In genomic region chr10:69741671-69742355, GRCh38 we compare ENCODE assay signal across 25 cellular contexts.
"Had no signal": no experiment of that assay in that cellular context is flagged by ENCODE, and none has a peak within 500 bp of the region (broad histone marks: within the 10 kb centered on the region; RNA-seq: fewer than 3 reads in every experiment).

No MANE protein-coding gene starts in this region.

- H3K27ac ChIP-seq: colonic mucosa, coronary artery, dorsolateral prefrontal cortex, epithelial cell of prostate, esophagus muscularis mucosa, esophagus squamous epithelium, foreskin keratinocyte, gastrocnemius medialis, gastroesophageal sphincter, heart left ventricle, heart right ventricle had no signal

- H3K9me3 ChIP-seq: colonic mucosa, esophagus muscularis mucosa, esophagus squamous epithelium, gastrocnemius medialis, gastroesophageal sphincter, heart left ventricle, heart right ventricle had no signal

- DNase-seq: colonic mucosa; cortex of kidney; dermis blood vessel endothelial cell; dorsolateral prefrontal cortex; effector CD4-positive, alpha-beta T cell; effector CD8-positive, alpha-beta T cell; effector memory CD4-positive, alpha-beta T cell; effector memory CD8-positive, alpha-beta T cell; endodermal cell; erythroblast; esophagus squamous epithelium; foreskin fibroblast; foreskin keratinocyte; foreskin melanocyte; gastrocnemius medialis; glutamatergic neuron; head of caudate nucleus; heart left ventricle; heart right ventricle had no signal

- H3K27ac Mint-ChIP-seq: dendritic cell treated with granulocyte-macrophage colony-stimulating factor and Interleukin-4, amounts not matched to agents 40 ng/mL and 50 ng/mL, for 4 days; effector memory CD8-positive, alpha-beta T cell; endodermal cell had no signal

- H3K4me3 Mint-ChIP-seq: dendritic cell treated with granulocyte-macrophage colony-stimulating factor and Interleukin-4, amounts not matched to agents 40 ng/mL and 50 ng/mL, for 4 days; effector memory CD8-positive, alpha-beta T cell; endodermal cell had no signal

- H3K36me3 ChIP-seq: colonic mucosa, esophagus muscularis mucosa, esophagus squamous epithelium, gastrocnemius medialis, gastroesophageal sphincter, heart left ventricle, heart right ventricle had no signal

- H3K4me3 ChIP-seq: colonic mucosa, coronary artery, dorsolateral prefrontal cortex, esophagus muscularis mucosa, esophagus squamous epithelium, gastrocnemius medialis, gastroesophageal sphincter, heart left ventricle, heart right ventricle had no signal

- H3K27me3 ChIP-seq: colonic mucosa, esophagus squamous epithelium, gastrocnemius medialis had no signal

- ATAC-seq: effector memory CD8-positive, alpha-beta T cell; esophagus mucosa; foreskin keratinocyte; gastrocnemius medialis; gastroesophageal sphincter; heart left ventricle; heart right ventricle had no signal

- H3K9me3 Mint-ChIP-seq: dendritic cell treated with granulocyte-macrophage colony-stimulating factor and Interleukin-4, amounts not matched to agents 40 ng/mL and 50 ng/mL, for 4 days; effector memory CD8-positive, alpha-beta T cell; endodermal cell had no signal

- H3K4me1 ChIP-seq: colonic mucosa, esophagus squamous epithelium, gastroesophageal sphincter had no signal
